ENCODE assay signal across 12 cellular contexts in the genomic region with DNA sequence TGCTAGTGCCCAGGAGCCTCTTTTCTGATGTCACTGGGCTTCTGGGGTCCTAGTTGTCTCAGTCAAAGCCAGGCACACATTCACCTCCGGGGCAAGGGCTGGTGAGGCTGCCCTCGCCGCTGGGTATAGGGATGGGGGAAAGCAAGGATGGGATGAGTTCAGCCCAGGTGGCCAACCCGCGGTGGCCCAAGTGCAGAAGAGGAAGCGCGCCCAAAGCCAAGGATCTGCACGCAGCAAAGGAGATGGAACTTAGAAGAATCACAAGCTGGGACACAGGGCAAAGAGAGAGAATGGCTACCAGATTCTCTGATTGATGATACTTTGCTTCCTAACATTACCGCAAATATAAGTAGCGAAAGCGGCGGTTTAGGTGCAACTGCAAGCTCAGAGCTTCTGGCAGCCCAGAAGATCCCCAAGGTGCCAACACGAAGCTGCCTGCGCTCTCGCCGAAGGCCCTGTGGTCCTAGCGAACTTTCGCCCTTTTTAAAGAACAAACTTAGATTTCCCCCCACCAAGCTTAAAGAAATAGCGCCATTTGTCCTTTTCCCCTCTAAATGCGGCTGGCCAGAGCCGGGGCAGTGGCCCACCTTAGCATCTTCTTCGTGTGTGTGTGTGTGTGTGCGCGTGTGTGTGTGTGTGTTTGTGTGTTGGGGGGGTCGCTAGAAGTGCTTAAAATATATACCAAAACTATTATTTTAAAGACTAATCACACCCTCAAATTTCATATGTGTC. TPM values are rescaled to one million over a fixed set of nuclear protein-coding genes. Genes with fewer than 3 reads are reported as not detected.
DNase-seq lines count a peak whose midpoint lies in the region; ATAC-seq and TF ChIP-seq lines count a peak whose summit lies in the region.
"Had no signal": no experiment of that assay in that cellular context is flagged by ENCODE, and none has a peak within 500 bp of the region (broad histone marks: within the 10 kb centered on the region; RNA-seq: fewer than 3 reads in every experiment).

No MANE protein-coding gene starts in this region.

- H3K4me1 ChIP-seq in right atrium auricular region (peaks cover 0 to 55% of the 10 kb centered on the region in 2 donors), vagina (peaks cover 50% of the 10 kb centered on the region)
- peaks cover 27 to 42% of the 10 kb centered on the region in 2 donors for H3K4me1 ChIP-seq in naive thymus-derived CD4-positive, alpha-beta T cell (ENCODE audit: control insufficient read depth in 2 of 2, insufficient read depth in 2 of 2, low read length in 2 of 2)

- peak overlapping the region in 2 of 9 donors; percentile 46 to 64 for H3K27ac Mint-ChIP-seq in naive thymus-derived CD4-positive, alpha-beta T cell

- no peak for TF ChIP-seq POLR2A in vagina (IDR thresholded peaks at IDR 0.05)

- H3K4me3 ChIP-seq in right atrium auricular region = peak overlapping the region in 1 of 2 donors; percentile 65
- H3K4me3 ChIP-seq in brain microvascular endothelial cell (ENCODE audit: low read depth, low read length) = peak overlapping the region; percentile 27
- peak overlapping the region; percentile 39 for H3K4me3 ChIP-seq in naive thymus-derived CD4-positive, alpha-beta T cell (ENCODE audit: low read length)
- peak overlapping the region; percentile 58 to 70 for H3K4me3 ChIP-seq in vagina

- H3K27me3 Mint-ChIP-seq in naive thymus-derived CD4-positive, alpha-beta T cell = peaks cover 48 to 80% (median 67%) of the 10 kb centered on the region in 5 donors

- H3K27ac ChIP-seq in right atrium auricular region (no peak overlapping the region), brain microvascular endothelial cell (no peak overlapping the region), vagina (no peak overlapping the region)
- H3K27ac ChIP-seq in naive thymus-derived CD4-positive, alpha-beta T cell (ENCODE audit: low read depth, low read length) = no peak overlapping the region
- H3K27ac ChIP-seq: KMS-11, pancreas had no signal

- H3K36me3 ChIP-seq in right atrium auricular region = no peaks in the 10 kb centered on the region
- no peaks in the 10 kb centered on the region for H3K36me3 ChIP-seq in brain microvascular endothelial cell (replicated peaks)
- no peaks in the 10 kb centered on the region for H3K36me3 ChIP-seq in naive thymus-derived CD4-positive, alpha-beta T cell (ENCODE audit: control insufficient read depth in 2 of 3, insufficient read depth in 3 of 3, low read length in 3 of 3)
- no peaks in the 10 kb centered on the region for H3K36me3 ChIP-seq in vagina
- H3K36me3 ChIP-seq: pancreas had no signal

- peaks cover 0 to 2% (median 0%) of the 10 kb centered on the region in 11 donors for H3K9me3 Mint-ChIP-seq in naive thymus-derived CD4-positive, alpha-beta T cell

- H3K27me3 ChIP-seq in right atrium auricular region = peaks cover 11 to 36% of the 10 kb centered on the region in 2 donors
- peaks cover 57% of the 10 kb centered on the region for H3K27me3 ChIP-seq in brain microvascular endothelial cell (replicated peaks)
- peaks cover 13 to 41% of the 10 kb centered on the region in 2 donors for H3K27me3 ChIP-seq in naive thymus-derived CD4-positive, alpha-beta T cell (ENCODE audit: control insufficient read depth in 2 of 2, insufficient read depth in 2 of 2, low read length in 2 of 2)
- H3K27me3 ChIP-seq in vagina = no peaks in the 10 kb centered on the region

- peaks cover 23 to 37% (median 29%) of the 10 kb centered on the region in 7 donors for H3K4me1 Mint-ChIP-seq in naive thymus-derived CD4-positive, alpha-beta T cell

- CTCF ChIA-PET in naive thymus-derived CD4-positive, alpha-beta T cell (lab: Charles Lee) = no interaction called here

- TF ChIP-seq CTCF in right atrium auricular region (IDR thresholded peaks at IDR 0.05) = no peak
- TF ChIP-seq CTCF in brain microvascular endothelial cell (IDR thresholded peaks at IDR 0.05; ENCODE audit: low read depth, low read length, missing control alignments) = no peak
- TF ChIP-seq CTCF in vagina (IDR thresholded peaks at IDR 0.05) = no peak

- DNase-seq in left ventricle myocardium superior = peak; percentile 19
- DNase-seq in right atrium auricular region (ENCODE audit: low spot score) = no peak
- no peak for DNase-seq in brain microvascular endothelial cell
- peak in 1 of 9 donors; percentile 4 for DNase-seq in naive thymus-derived CD4-positive, alpha-beta T cell
- no peak for DNase-seq in vagina (ENCODE audit: extremely low spot score in 2 of 2)
- no peak for DNase-seq in UCSD-AML1 (lab: John Stamatoyannopoulos, UW; ENCODE audit: unreplicated experiment)
- DNase-seq: cerebellar nuclear complex, SHP77 treated with DMSO at 0.1 percent for 48 hours had no signal

- H3K9me3 ChIP-seq in right atrium auricular region (no peaks in the 10 kb centered on the region), vagina (no peaks in the 10 kb centered on the region)
- no peaks in the 10 kb centered on the region for H3K9me3 ChIP-seq in naive thymus-derived CD4-positive, alpha-beta T cell (ENCODE audit: control insufficient read depth in 2 of 3, low read length in 3 of 3)
- H3K9me3 ChIP-seq: pancreas had no signal

- peak overlapping the region; percentile 4 to 93 (median 74) for H3K4me3 Mint-ChIP-seq in naive thymus-derived CD4-positive, alpha-beta T cell

- in situ Hi-C loops in brain microvascular endothelial cell (cut with HindIII; ENCODE audit: low pct_ligation_motif_present, low sequenced_read_pairs) = no loop called here

- intact Hi-C loops in left ventricle myocardium superior (cut with micrococcal nuclease) = no loop called here
- intact Hi-C loops in naive thymus-derived CD4-positive, alpha-beta T cell (cut with micrococcal nuclease) = loop anchor here (5.0 to 10.0 kb wide), 3 partner anchors 302 to 1532 kb away; a partner anchor contains a TSS
- intact Hi-C loops in vagina (cut with DNase I) = loop anchor here (10.0 kb wide), 1 partner anchor 498 kb away; no protein-coding TSS in a partner anchor

- H3K36me3 Mint-ChIP-seq in naive thymus-derived CD4-positive, alpha-beta T cell = peaks cover 0 to 5% (median 0%) of the 10 kb centered on the region in 5 donors

- ATAC-seq in left ventricle myocardium superior (no peak), HG03025 (IDR thresholded peaks at IDR 0.05; ENCODE audit: low FRiP score, unreplicated experiment) (no peak), GM21737 (IDR thresholded peaks at IDR 0.05; ENCODE audit: unreplicated experiment) (no peak)
- ATAC-seq in naive thymus-derived CD4-positive, alpha-beta T cell = no peak

- POLR2A ChIA-PET in naive thymus-derived CD4-positive, alpha-beta T cell (lab: Charles Lee) = no interaction called here

RNA-seq across cellular contexts. Expression of a gene that starts 0.9 kb away (rescaled TPM):
- total RNA-seq in left ventricle myocardium superior (0.15 TPM), right atrium auricular region (under 1 TPM; 0.22 to 0.63 TPM), vagina (2.2 TPM)
- not detected for total RNA-seq in naive thymus-derived CD4-positive, alpha-beta T cell
- not detected for polyA plus RNA-seq in naive thymus-derived CD4-positive, alpha-beta T cell
